22 cellular contexts compared by ENCODE assay signal in genomic region chr5:132546108-132546507, GRCh38. TPM values are rescaled to one million over a fixed set of nuclear protein-coding genes. Genes with fewer than 3 reads are reported as not detected.
A peak's percentile ranks its signal among the peaks of the same experiment; 100 is the strongest.
DNase-seq lines count a peak whose midpoint lies in the region; ATAC-seq lines count a peak whose summit lies in the region.
"Had no signal": no experiment of that assay in that cellular context is flagged by ENCODE, and none has a peak within 500 bp of the region (broad histone marks: within the 10 kb centered on the region; RNA-seq: fewer than 3 reads in every experiment).

No MANE protein-coding gene starts in this region.

- no peaks in the 10 kb centered on the region for H3K9me3 Mint-ChIP-seq in activated T-helper 17 cell treated with anti-CD3 and anti-CD28 coated beads, Interleukin-2, amount 50 U/mL, for 72 hours
- H3K9me3 Mint-ChIP-seq: brain; CD8-positive, alpha-beta T cell; memory B cell; stimulated activated memory B cell treated with anti-CD40 and anti-IgM and Interleukin-4, amounts not matched to agents 10 μg/mL and 1 μg/mL and 100 μg/mL, for 72 hours had no signal

- peaks cover 6% of the 10 kb centered on the region for H3K4me1 Mint-ChIP-seq in activated T-helper 17 cell treated with anti-CD3 and anti-CD28 coated beads, Interleukin-2, amount 50 U/mL, for 72 hours
- H3K4me1 Mint-ChIP-seq: brain; memory B cell; stimulated activated memory B cell treated with anti-CD40 and anti-IgM and Interleukin-4, amounts not matched to agents 10 μg/mL and 1 μg/mL and 100 μg/mL, for 72 hours; T-helper 17 cell had no signal

- H3K36me3 Mint-ChIP-seq in activated T-helper 17 cell treated with anti-CD3 and anti-CD28 coated beads, Interleukin-2, amount 50 U/mL, for 72 hours (ENCODE audit: low read depth): no peaks in the 10 kb centered on the region
- H3K36me3 Mint-ChIP-seq: brain; CD8-positive, alpha-beta T cell; memory B cell; stimulated activated memory B cell treated with anti-CD40 and anti-IgM and Interleukin-4, amounts not matched to agents 10 μg/mL and 1 μg/mL and 100 μg/mL, for 72 hours had no signal

- peak; percentile 54 for DNase-seq in stimulated activated naive CD4-positive, alpha-beta T cell treated with Interleukin-2 at 50 U/mL for 16 hours (lab: John Stamatoyannopoulos, UW)
- DNase-seq in stimulated activated naive CD4-positive, alpha-beta T cell (lab: John Stamatoyannopoulos, UW): no peak
- DNase-seq in stimulated activated CD4-positive, alpha-beta T cell treated with anti-CD3 and anti-CD28 coated beads, Interleukin-2, amount 100 ng/mL, for 24 hours: peak; percentile 67 to 68
- DNase-seq in D341Med (ENCODE audit: low spot score): no peak
- no peak for DNase-seq in NCI-H446 (lab: John Stamatoyannopoulos, UW)
- DNase-seq: CD8-positive, alpha-beta T cell; foreskin fibroblast; GF-D8; heart right ventricle; left cardiac atrium; NCI-H1694; NCI-H526 treated with DMSO at 0.1 percent for 48 hours; nucleus accumbens; T-helper 17 cell had no signal

- ATAC-seq in activated T-helper 17 cell treated with anti-CD3 and anti-CD28 coated beads, Interleukin-2, amount 50 U/mL, for 72 hours (replicated peaks): peak; percentile 94
- ATAC-seq in HG02623 (IDR thresholded peaks at IDR 0.05; ENCODE audit: unreplicated experiment): no peak
- ATAC-seq: CD8-positive, alpha-beta T cell; heart right ventricle; left cardiac atrium; stimulated activated memory B cell treated with anti-CD40 and anti-IgM and Interleukin-4, amounts not matched to agents 10 μg/mL and 1 μg/mL and 100 μg/mL, for 72 hours; T-helper 17 cell had no signal

- H3K27ac Mint-ChIP-seq in activated T-helper 17 cell treated with anti-CD3 and anti-CD28 coated beads, Interleukin-2, amount 50 U/mL, for 72 hours: peak overlapping the region; percentile 58
- H3K27ac Mint-ChIP-seq: brain; CD8-positive, alpha-beta T cell; memory B cell; stimulated activated memory B cell treated with anti-CD40 and anti-IgM and Interleukin-4, amounts not matched to agents 10 μg/mL and 1 μg/mL and 100 μg/mL, for 72 hours; T-helper 17 cell had no signal

- no peak overlapping the region for H3K4me3 Mint-ChIP-seq in activated T-helper 17 cell treated with anti-CD3 and anti-CD28 coated beads, Interleukin-2, amount 50 U/mL, for 72 hours
- H3K4me3 Mint-ChIP-seq: brain; CD8-positive, alpha-beta T cell; memory B cell; stimulated activated memory B cell treated with anti-CD40 and anti-IgM and Interleukin-4, amounts not matched to agents 10 μg/mL and 1 μg/mL and 100 μg/mL, for 72 hours; T-helper 17 cell had no signal

- H3K27me3 Mint-ChIP-seq in activated T-helper 17 cell treated with anti-CD3 and anti-CD28 coated beads, Interleukin-2, amount 50 U/mL, for 72 hours: no peaks in the 10 kb centered on the region
- H3K27me3 Mint-ChIP-seq: memory B cell; stimulated activated memory B cell treated with anti-CD40 and anti-IgM and Interleukin-4, amounts not matched to agents 10 μg/mL and 1 μg/mL and 100 μg/mL, for 72 hours had no signal

RNA-seq across cellular contexts. Expression of gene IL5, which starts 2.8 kb away (rescaled TPM):
- total RNA-seq in activated T-helper 17 cell treated with anti-CD3 and anti-CD28 coated beads, Interleukin-2, amount 50 U/mL, for 72 hours: not detected
- total RNA-seq: CD8-positive, alpha-beta T cell; chondrocyte; heart right ventricle; left cardiac atrium; RPMI7951; SK-MEL-5; T-helper 17 cell had no signal

RNA-seq across cellular contexts. Expression of gene RAD50, which starts 10.7 kb away (rescaled TPM):
- 10 to 100 TPM; 31.7 to 37.2 TPM for total RNA-seq in activated T-helper 17 cell treated with anti-CD3 and anti-CD28 coated beads, Interleukin-2, amount 50 U/mL, for 72 hours

RNA-seq across cellular contexts. Expression of gene IRF1, which starts 55.5 kb away (rescaled TPM):
- total RNA-seq in activated T-helper 17 cell treated with anti-CD3 and anti-CD28 coated beads, Interleukin-2, amount 50 U/mL, for 72 hours: 100 to 1,000 TPM; 125 to 174 TPM

Comparison
In these comparisons a context has a peak if more than half of its experiments do, and no peak if none do; other contexts are left out.
1. DNase-seq: peak in stimulated activated naive CD4-positive, alpha-beta T cell treated with Interleukin-2 at 50 U/mL for 16 hours (single experiment) and stimulated activated CD4-positive, alpha-beta T cell treated with anti-CD3 and anti-CD28 coated beads, Interleukin-2, amount 100 ng/mL, for 24 hours (2 of 2); none in stimulated activated naive CD4-positive, alpha-beta T cell (0 of 6), D341Med (single experiment) and NCI-H446 (0 of 2).